In the genomic region with DNA sequence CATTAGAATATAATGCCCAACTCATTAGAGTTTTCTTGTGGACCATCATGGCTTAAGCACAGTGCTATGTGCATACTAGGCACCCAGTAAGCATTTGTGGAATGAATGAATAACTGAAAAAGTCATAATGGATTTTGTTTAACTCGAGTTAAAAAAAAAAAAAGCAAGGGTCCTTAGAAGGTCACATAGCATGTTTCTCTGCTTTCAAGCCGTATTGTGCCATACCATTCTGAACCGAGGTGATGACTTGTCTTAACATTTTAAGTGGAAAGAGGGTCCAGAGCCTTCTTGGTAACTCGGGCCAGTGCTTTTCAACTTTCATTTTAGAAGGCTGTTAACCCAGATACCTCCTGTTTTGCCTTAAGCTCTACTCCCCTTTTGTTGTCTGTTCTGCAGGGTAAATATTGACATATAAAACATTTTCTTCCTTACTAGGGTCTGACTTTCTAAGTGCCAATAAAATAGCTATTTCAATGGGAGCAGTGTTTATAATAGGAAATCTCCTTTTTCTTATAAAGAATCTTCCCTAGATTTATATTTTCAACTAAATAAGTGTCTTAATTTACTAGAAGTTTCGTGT, we compare ENCODE assay signal across 9 cellular contexts. TPM values are rescaled to one million over a fixed set of nuclear protein-coding genes. Genes with fewer than 3 reads are reported as not detected.
DNase-seq lines count a peak whose midpoint lies in the region; ATAC-seq and TF ChIP-seq lines count a peak whose summit lies in the region.
"Had no signal": no experiment of that assay in that cellular context is flagged by ENCODE, and none has a peak within 500 bp of the region (broad histone marks: within the 10 kb centered on the region; RNA-seq: fewer than 3 reads in every experiment).

No MANE protein-coding gene starts in this region.

- WGBS in trophoblast cell (ENCODE audit: extremely low coverage, insufficient coverage, insufficient read length): no CpG with 5 or more reads among the region's 5 CpGs

- no peak overlapping the region for H4K91ac ChIP-seq in trophoblast cell (ENCODE audit: low read depth, low read length)

- H2AFZ ChIP-seq in trophoblast cell (ENCODE audit: insufficient read depth, low read length, poor library complexity): no peak overlapping the region

- H2BK120ac ChIP-seq in trophoblast cell (ENCODE audit: insufficient read depth, low read length, poor library complexity): no peak overlapping the region

- H3K36me3 ChIP-seq in RWPE2 (ENCODE audit: low read depth): peaks cover 10% of the 10 kb centered on the region; the same call in 1 of the 2 replicates
- no peaks in the 10 kb centered on the region for H3K36me3 ChIP-seq in trophoblast cell (ENCODE audit: control insufficient read depth in 1 of 2, insufficient read depth in 2 of 2, low read length in 2 of 2)

- DNase-seq in RWPE2 (ENCODE audit: low spot score): no peak
- no peak for DNase-seq in epithelial cell of proximal tubule (ENCODE audit: low read depth)
- DNase-seq in trophoblast cell: peak in 1 of 2 donors; percentile 24
- DNase-seq in NCI-H146 (lab: John Stamatoyannopoulos, UW): no peak
- no peak for DNase-seq in SK-N-DZ (ENCODE audit: low spot score)
- no peak for DNase-seq in GM20000 (ENCODE audit: low spot score)

- H3K14ac ChIP-seq in trophoblast cell (ENCODE audit: low read length): no peak overlapping the region

- no peak overlapping the region for H4K12ac ChIP-seq in trophoblast cell (ENCODE audit: low read depth, low read length)

- H3K9me3 ChIP-seq in RWPE2 (ENCODE audit: severe bottlenecking) (no peaks in the 10 kb centered on the region), trophoblast cell (ENCODE audit: insufficient read depth, low read depth, low read length) (peaks cover 2% of the 10 kb centered on the region)

- H2BK5ac ChIP-seq in trophoblast cell (ENCODE audit: low read depth, low read length, poor library complexity): no peak overlapping the region

- no peak overlapping the region for H2AK5ac ChIP-seq in trophoblast cell (ENCODE audit: low read length)

- H3K79me2 ChIP-seq in trophoblast cell (ENCODE audit: control insufficient read depth, insufficient read depth, low read length, poor library complexity): peaks cover 6% of the 10 kb centered on the region

- H3K4me2 ChIP-seq in trophoblast cell (ENCODE audit: low read length): peak overlapping the region; percentile 72

- no peak overlapping the region for H4K8ac ChIP-seq in trophoblast cell (ENCODE audit: low read depth, low read length)

- H3K79me1 ChIP-seq in trophoblast cell (ENCODE audit: low read length): peaks cover 7% of the 10 kb centered on the region

- ATAC-seq in RWPE2 (ENCODE audit: low read depth) (no peak), GM21526 (IDR thresholded peaks at IDR 0.05; ENCODE audit: low FRiP score, unreplicated experiment) (no peak)

- peak overlapping the region; percentile 58 for H3K4ac ChIP-seq in trophoblast cell (ENCODE audit: low read depth, low read length)

- TF ChIP-seq CTCF in RWPE2 (IDR thresholded peaks at IDR 0.05; ENCODE audit: poor library complexity, severe bottlenecking) (no peak), epithelial cell of proximal tubule (conservative IDR thresholded peaks at IDR 0.05; ENCODE audit: low read depth, low read length) (no peak), GM20000 (IDR thresholded peaks at IDR 0.05; ENCODE audit: extremely low read depth, missing control alignments) (no peak)

- H3K27ac ChIP-seq in RWPE2 (ENCODE audit: poor library complexity, severe bottlenecking): peak overlapping the region; percentile 76
- no peak overlapping the region for H3K27ac ChIP-seq in trophoblast cell (ENCODE audit: low read depth, low read length)

- H2BK12ac ChIP-seq in trophoblast cell (ENCODE audit: low read length): no peak overlapping the region

- H3K9ac ChIP-seq in trophoblast cell (ENCODE audit: low read length): no peak overlapping the region

- peaks cover 24% of the 10 kb centered on the region for H3K4me1 ChIP-seq in RWPE2 (ENCODE audit: insufficient read depth, poor library complexity, severe bottlenecking)
- H3K4me1 ChIP-seq in trophoblast cell (ENCODE audit: control insufficient read depth in 1 of 2, insufficient read depth in 2 of 2, low read length in 2 of 2): peaks cover 5% of the 10 kb centered on the region in 2 experiments

- H3K4me3 ChIP-seq in GM08714 (ENCODE audit: low read length): peak overlapping the region; percentile 69
- peak overlapping the region; percentile 68 for H3K4me3 ChIP-seq in RWPE2 (ENCODE audit: severe bottlenecking)
- peak overlapping the region; percentile 92 for H3K4me3 ChIP-seq in epithelial cell of proximal tubule (ENCODE audit: low read depth, low read length)
- no peak overlapping the region for H3K4me3 ChIP-seq in trophoblast cell (ENCODE audit: low read depth, low read length)

- H3K27me3 ChIP-seq in RWPE2 (ENCODE audit: insufficient read depth, poor library complexity, severe bottlenecking) (no peaks in the 10 kb centered on the region), trophoblast cell (ENCODE audit: insufficient read depth, low read length) (no peaks in the 10 kb centered on the region)

- H3K23ac ChIP-seq in trophoblast cell (ENCODE audit: low read length): no peak overlapping the region

- H3K18ac ChIP-seq in trophoblast cell (ENCODE audit: low read length): no peak overlapping the region

RNA-seq across cellular contexts. Expression of gene ADGRF3, which starts 0.8 kb away (rescaled TPM):
- total RNA-seq in epithelial cell of proximal tubule: 0.69 TPM in 1 of 2 replicates, not detected in the other
- 0.01 and 0.03 TPM in 2 replicates for polyA plus RNA-seq in trophoblast cell (2013)
- polyA plus RNA-seq in SK-N-DZ (2014; cell fraction: cytosol; rRNA removed): 0.07 TPM in 1 of 2 replicates, not detected in the other
- 0.19 and 2.1 TPM in 2 replicates for polyA plus RNA-seq in SK-N-DZ (2014; cell fraction: nucleus; rRNA removed)

RNA-seq across cellular contexts. Expression of gene SELENOI, which starts 1.4 kb away (rescaled TPM):
- total RNA-seq in epithelial cell of proximal tubule: 19.3 and 27.1 TPM in 2 replicates
- polyA plus RNA-seq in trophoblast cell (2013): 13.7 and 14.1 TPM in 2 replicates
- polyA plus RNA-seq in SK-N-DZ (2014; cell fraction: cytosol; rRNA removed): 12.7 and 16.7 TPM in 2 replicates
- 8.2 and 9.9 TPM in 2 replicates for polyA plus RNA-seq in SK-N-DZ (2014; cell fraction: nucleus; rRNA removed)

RNA-seq across cellular contexts. Expression of gene DRC1, which starts 54.3 kb away (rescaled TPM):
- total RNA-seq in epithelial cell of proximal tubule: not detected in 2 replicates
- 0.08 TPM in 2 replicates for polyA plus RNA-seq in trophoblast cell (2013)
- not detected in 2 replicates for polyA plus RNA-seq in SK-N-DZ (2014; cell fraction: cytosol; rRNA removed)
- polyA plus RNA-seq in SK-N-DZ (2014; cell fraction: nucleus; rRNA removed): not detected in 2 replicates
- total RNA-seq: lung microvascular endothelial cell had no signal
